32 cellular contexts compared by ENCODE assay signal in genomic region chr7:135519871-135520270, GRCh38.
"Had no signal": no experiment of that assay in that cellular context is flagged by ENCODE, and none has a peak within 500 bp of the region (broad histone marks: within the 10 kb centered on the region; RNA-seq: fewer than 3 reads in every experiment).

No MANE protein-coding gene starts in this region.

- H3K4me3 ChIP-seq: adrenal gland, body of pancreas, esophagus muscularis mucosa, gastrocnemius medialis, heart right ventricle had no signal

- H3K4me1 Mint-ChIP-seq: activated B cell treated with CpG ODN at 0.5 μM for 24 hours; activated naive CD4-positive, alpha-beta T cell treated with anti-CD3 and anti-CD28 coated beads, Interleukin-2, amount 50 U/mL, for 24 hours; activated naive CD8-positive, alpha-beta T cell treated with anti-CD3 and anti-CD28 coated beads for 36 hours; activated naive CD8-positive, alpha-beta T cell treated with anti-CD3 and anti-CD28 coated beads, Interleukin-2, amount 50 U/mL, for 24 hours; T-helper 17 cell had no signal

- H3K36me3 ChIP-seq: adrenal gland, esophagus muscularis mucosa, gastrocnemius medialis, heart right ventricle, WERI-Rb-1 had no signal

- H3K4me1 ChIP-seq: adrenal gland, body of pancreas, esophagus muscularis mucosa, foreskin keratinocyte, gastrocnemius medialis, heart right ventricle had no signal

- H3K9me3 ChIP-seq: adrenal gland, body of pancreas, esophagus muscularis mucosa, gastrocnemius medialis had no signal

- DNase-seq: activated B cell treated with CpG ODN at 0.5 μM for 24 hours; activated CD4-positive, alpha-beta T cell treated with anti-CD3 and anti-CD28 coated beads for 48 hours; activated CD4-positive, alpha-beta T cell treated with anti-CD3 and anti-CD28 coated beads, Interleukin-2, amount 50 U/mL, for 1 hour; activated CD4-positive, alpha-beta T cell treated with anti-CD3 and anti-CD28 coated beads, Interleukin-2, amount 50 U/mL, for 48 hours; activated CD8-positive, alpha-beta memory T cell treated with anti-CD3 and anti-CD28 coated beads for 24 hours; activated CD8-positive, alpha-beta T cell treated with anti-CD3 and anti-CD28 coated beads for 36 hours; activated effector memory CD4-positive, alpha-beta T cell treated with anti-CD3 and anti-CD28 coated beads, Interleukin-2, amount 50 U/mL, for 16 hours; activated naive CD4-positive, alpha-beta T cell treated with anti-CD3 and anti-CD28 coated beads for 36 hours; activated naive CD8-positive, alpha-beta T cell treated with anti-CD3 and anti-CD28 coated beads for 36 hours; activated naive CD8-positive, alpha-beta T cell treated with anti-CD3 and anti-CD28 coated beads, Interleukin-2, amount 50 U/mL, for 24 hours; activated T-cell treated with anti-CD3 and anti-CD28 coated beads, Interleukin-2, amount 50 U/mL, for 48 hours; adrenal gland; amygdala; aorta; body of pancreas; caudate nucleus; cortex of kidney; effector CD4-positive, alpha-beta T cell; effector memory CD8-positive, alpha-beta T cell; erythroblast; foreskin keratinocyte; gastrocnemius medialis; T-helper 17 cell; T1000; WERI-Rb-1 had no signal

- H3K27me3 Mint-ChIP-seq: activated B cell treated with CpG ODN at 0.5 μM for 24 hours; activated CD8-positive, alpha-beta T cell treated with anti-CD3 and anti-CD28 coated beads for 36 hours; activated naive CD4-positive, alpha-beta T cell treated with anti-CD3 and anti-CD28 coated beads, Interleukin-2, amount 50 U/mL, for 24 hours; activated naive CD8-positive, alpha-beta T cell treated with anti-CD3 and anti-CD28 coated beads for 36 hours had no signal

- H3K27ac ChIP-seq: adrenal gland, body of pancreas, esophagus muscularis mucosa, foreskin keratinocyte, gastrocnemius medialis, heart right ventricle, WERI-Rb-1 had no signal

- ATAC-seq: activated CD4-positive, CD25-positive, alpha-beta regulatory T cell treated with anti-CD3 and anti-CD28 coated beads, Interleukin-2, amount 50 U/mL, for 24 hours; activated CD8-positive, alpha-beta T cell treated with anti-CD3 and anti-CD28 coated beads for 36 hours; activated naive CD8-positive, alpha-beta T cell treated with anti-CD3 and anti-CD28 coated beads, Interleukin-2, amount 50 U/mL, for 24 hours; body of pancreas; effector memory CD8-positive, alpha-beta T cell; foreskin keratinocyte; gastrocnemius medialis; T-helper 17 cell had no signal

- H3K27me3 ChIP-seq: adrenal gland, body of pancreas, esophagus muscularis mucosa, foreskin keratinocyte, gastrocnemius medialis, heart right ventricle had no signal

- H3K9me3 Mint-ChIP-seq: activated CD8-positive, alpha-beta T cell treated with anti-CD3 and anti-CD28 coated beads for 36 hours; activated naive CD4-positive, alpha-beta T cell treated with anti-CD3 and anti-CD28 coated beads, Interleukin-2, amount 50 U/mL, for 24 hours; activated naive CD8-positive, alpha-beta T cell treated with anti-CD3 and anti-CD28 coated beads for 36 hours; activated naive CD8-positive, alpha-beta T cell treated with anti-CD3 and anti-CD28 coated beads, Interleukin-2, amount 50 U/mL, for 24 hours; activated T-helper 1 cell treated with anti-CD3 and anti-CD28 coated beads, Interleukin-12 subunit alpha, Interleukin-12 subunit beta, Interleukin-2, Interleukin-4 antibody, amounts not matched to agents 30 ng/mL and 10 ng/mL and 1 ng/mL, durations not matched to agents 14 hours and 24 hours and 36 hours; activated T-helper 2 cell treated with anti-CD3 and anti-CD28 coated beads, Interferon-gamma antibody, Interleukin-2, Interleukin-4, amounts not matched to agents 10 μg/mL and 5 μg/mL and 100 μg/mL, durations not matched to agents 14 hours and 24 hours and 36 hours; effector memory CD8-positive, alpha-beta T cell; T-helper 2 cell treated with Interferon-gamma antibody and Interleukin-4, amounts not matched to agents 5 μg/mL and 100 μg/mL, for 36 hours had no signal

- H3K27ac Mint-ChIP-seq: activated B cell treated with CpG ODN at 0.5 μM for 24 hours; activated CD8-positive, alpha-beta T cell treated with anti-CD3 and anti-CD28 coated beads for 36 hours; activated naive CD4-positive, alpha-beta T cell treated with anti-CD3 and anti-CD28 coated beads for 36 hours; activated naive CD4-positive, alpha-beta T cell treated with anti-CD3 and anti-CD28 coated beads, Interleukin-2, amount 50 U/mL, for 24 hours; activated naive CD8-positive, alpha-beta T cell treated with anti-CD3 and anti-CD28 coated beads for 36 hours; activated naive CD8-positive, alpha-beta T cell treated with anti-CD3 and anti-CD28 coated beads, Interleukin-2, amount 50 U/mL, for 24 hours; activated T-helper 1 cell treated with anti-CD3 and anti-CD28 coated beads, Interleukin-12 subunit alpha, Interleukin-12 subunit beta, Interleukin-2, Interleukin-4 antibody, amounts not matched to agents 30 ng/mL and 10 ng/mL and 1 ng/mL, durations not matched to agents 14 hours and 24 hours and 36 hours; activated T-helper 2 cell treated with anti-CD3 and anti-CD28 coated beads, Interferon-gamma antibody, Interleukin-2, Interleukin-4, amounts not matched to agents 10 μg/mL and 5 μg/mL and 100 μg/mL, durations not matched to agents 14 hours and 24 hours and 36 hours; effector memory CD8-positive, alpha-beta T cell; T-helper 17 cell; T-helper 2 cell treated with Interferon-gamma antibody and Interleukin-4, amounts not matched to agents 5 μg/mL and 100 μg/mL, for 36 hours had no signal

- H3K4me3 Mint-ChIP-seq: activated B cell treated with CpG ODN at 0.5 μM for 24 hours; activated CD8-positive, alpha-beta T cell treated with anti-CD3 and anti-CD28 coated beads for 36 hours; activated naive CD4-positive, alpha-beta T cell treated with anti-CD3 and anti-CD28 coated beads for 36 hours; activated naive CD4-positive, alpha-beta T cell treated with anti-CD3 and anti-CD28 coated beads, Interleukin-2, amount 50 U/mL, for 24 hours; activated naive CD8-positive, alpha-beta T cell treated with anti-CD3 and anti-CD28 coated beads for 36 hours; activated naive CD8-positive, alpha-beta T cell treated with anti-CD3 and anti-CD28 coated beads, Interleukin-2, amount 50 U/mL, for 24 hours; activated T-helper 1 cell treated with anti-CD3 and anti-CD28 coated beads, Interleukin-12 subunit alpha, Interleukin-12 subunit beta, Interleukin-2, Interleukin-4 antibody, amounts not matched to agents 30 ng/mL and 10 ng/mL and 1 ng/mL, durations not matched to agents 14 hours and 24 hours and 36 hours; effector memory CD8-positive, alpha-beta T cell; T-helper 17 cell; T-helper 2 cell treated with Interferon-gamma antibody and Interleukin-4, amounts not matched to agents 5 μg/mL and 100 μg/mL, for 36 hours had no signal

- H3K36me3 Mint-ChIP-seq: activated naive CD8-positive, alpha-beta T cell treated with anti-CD3 and anti-CD28 coated beads for 36 hours had no signal
